Comparison of ENCODE assay signal across 1 cellular context in the genomic region with DNA sequence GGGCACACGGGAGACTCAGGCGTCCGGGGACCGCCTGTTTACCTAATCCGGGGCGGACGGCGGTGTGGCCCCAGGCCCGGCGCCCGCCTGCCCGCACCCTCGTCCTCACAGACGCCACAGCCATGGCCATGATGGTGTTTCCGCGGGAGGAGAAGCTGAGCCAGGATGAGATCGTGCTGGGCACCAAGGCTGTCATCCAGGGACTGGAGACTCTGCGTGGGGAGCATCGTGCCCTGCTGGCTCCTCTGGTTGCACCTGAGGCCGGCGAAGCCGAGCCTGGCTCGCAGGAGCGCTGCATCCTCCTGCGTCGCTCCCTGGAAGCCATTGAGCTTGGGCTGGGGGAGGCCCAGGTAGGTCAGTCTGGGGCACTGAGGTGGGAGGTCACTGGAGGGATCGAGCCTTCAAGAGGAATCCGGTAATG.
TF ChIP-seq lines count a peak whose summit lies in the region.

No MANE protein-coding gene starts in this region.

TF ChIP-seq in GM12878, 131 proteins besides CTCF, POLR2A, EP300 and RAD21 (continued from another document):
- TF ChIP-seq, protein P1, sequence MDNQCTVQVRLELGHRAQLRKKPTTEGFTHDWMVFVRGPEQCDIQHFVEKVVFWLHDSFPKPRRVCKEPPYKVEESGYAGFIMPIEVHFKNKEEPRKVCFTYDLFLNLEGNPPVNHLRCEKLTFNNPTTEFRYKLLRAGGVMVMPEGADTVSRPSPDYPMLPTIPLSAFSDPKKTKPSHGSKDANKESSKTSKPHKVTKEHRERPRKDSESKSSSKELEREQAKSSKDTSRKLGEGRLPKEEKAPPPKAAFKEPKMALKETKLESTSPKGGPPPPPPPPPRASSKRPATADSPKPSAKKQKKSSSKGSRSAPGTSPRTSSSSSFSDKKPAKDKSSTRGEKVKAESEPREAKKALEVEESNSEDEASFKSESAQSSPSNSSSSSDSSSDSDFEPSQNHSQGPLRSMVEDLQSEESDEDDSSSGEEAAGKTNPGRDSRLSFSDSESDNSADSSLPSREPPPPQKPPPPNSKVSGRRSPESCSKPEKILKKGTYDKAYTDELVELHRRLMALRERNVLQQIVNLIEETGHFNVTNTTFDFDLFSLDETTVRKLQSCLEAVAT (IDR thresholded peaks at IDR 0.05): peak; percentile 7; the same call in 1 of the 2 replicates
- TF ChIP-seq FOXK2 (IDR thresholded peaks at IDR 0.05) (0 out of 2 replicates have a peak, but pooled peaks have one; percentile 27), BHLHE40 (IDR thresholded peaks at IDR 0.05; ENCODE audit: borderline replicate concordance in 1 of 2, low read depth in 2 of 2, low read length in 1 of 2) (peak in 1 of 2 experiments; percentile 72; a peak in 1 of 4 replicates), TCF3 (IDR thresholded peaks at IDR 0.05; ENCODE audit: borderline replicate concordance, insufficient read depth, low read depth, low read length) (no peak), PAX8 (IDR thresholded peaks at IDR 0.05) (no peak), TAF1 (IDR thresholded peaks at IDR 0.05; ENCODE audit: borderline replicate concordance, low read depth, low read length) (0 out of 2 replicates have a peak, but pooled peaks have one; percentile 19), PML (IDR thresholded peaks at IDR 0.05; ENCODE audit: low read length) (no peak), ATF7 (IDR thresholded peaks at IDR 0.05; ENCODE audit: low read depth) (no peak), POLR2AphosphoS2 (IDR thresholded peaks at IDR 0.05; ENCODE audit: low read depth, low read length) (no peak), SRF (IDR thresholded peaks at IDR 0.05; ENCODE audit: low read depth in 2 of 2, low read length in 2 of 2) (no peak)
